8 cellular contexts compared by ENCODE assay signal in genomic region chr10:124091646-124092269, GRCh38. TPM values are rescaled to one million over a fixed set of nuclear protein-coding genes. Genes with fewer than 3 reads are reported as not detected.
DNase-seq lines count a peak whose midpoint lies in the region; ATAC-seq and TF ChIP-seq lines count a peak whose summit lies in the region.

No MANE protein-coding gene starts in this region.

- H3K4me3 ChIP-seq in kidney epithelial cell (ENCODE audit: low read depth, low read length) = peak overlapping the region; percentile 79

- peaks cover 89% of the 10 kb centered on the region for H3K27me3 Mint-ChIP-seq in activated naive CD4-positive, alpha-beta T cell treated with anti-CD3 and anti-CD28 coated beads, Interleukin-2, amount 10 ng/mL, durations not matched to agents 7 days and 5 days
- H3K27me3 Mint-ChIP-seq in brain = peaks cover 29% of the 10 kb centered on the region
- no peaks in the 10 kb centered on the region for H3K27me3 Mint-ChIP-seq in stimulated activated memory B cell treated with anti-CD40 and anti-IgM and Interleukin-4, amounts not matched to agents 10 μg/mL and 1 μg/mL and 100 μg/mL, for 72 hours

- H3K4me1 Mint-ChIP-seq in activated naive CD4-positive, alpha-beta T cell treated with anti-CD3 and anti-CD28 coated beads, Interleukin-2, amount 10 ng/mL, durations not matched to agents 7 days and 5 days = peaks cover 14% of the 10 kb centered on the region
- H3K4me1 Mint-ChIP-seq in brain = peaks cover 63% of the 10 kb centered on the region
- H3K4me1 Mint-ChIP-seq in stimulated activated memory B cell treated with anti-CD40 and anti-IgM and Interleukin-4, amounts not matched to agents 10 μg/mL and 1 μg/mL and 100 μg/mL, for 72 hours = peaks cover 64% of the 10 kb centered on the region

- H3K36me3 Mint-ChIP-seq in activated naive CD4-positive, alpha-beta T cell treated with anti-CD3 and anti-CD28 coated beads, Interleukin-2, amount 10 ng/mL, durations not matched to agents 7 days and 5 days = no peaks in the 10 kb centered on the region
- H3K36me3 Mint-ChIP-seq in brain = no peaks in the 10 kb centered on the region
- H3K36me3 Mint-ChIP-seq in stimulated activated memory B cell treated with anti-CD40 and anti-IgM and Interleukin-4, amounts not matched to agents 10 μg/mL and 1 μg/mL and 100 μg/mL, for 72 hours = no peaks in the 10 kb centered on the region

- CTCF ChIA-PET in activated naive CD4-positive, alpha-beta T cell treated with anti-CD3 and anti-CD28 coated beads, Interleukin-2, amount 10 ng/mL, durations not matched to agents 7 days and 5 days (lab: Charles Lee) = no interaction called here

- peak; percentile 17 for ATAC-seq in stimulated activated memory B cell treated with anti-CD40 and anti-IgM and Interleukin-4, amounts not matched to agents 10 μg/mL and 1 μg/mL and 100 μg/mL, for 72 hours

- no peaks in the 10 kb centered on the region for H3K9me3 Mint-ChIP-seq in activated naive CD4-positive, alpha-beta T cell treated with anti-CD3 and anti-CD28 coated beads, Interleukin-2, amount 10 ng/mL, durations not matched to agents 7 days and 5 days
- H3K9me3 Mint-ChIP-seq in brain = peaks cover 0 to 9% (median 0%) of the 10 kb centered on the region in 5 experiments
- H3K9me3 Mint-ChIP-seq in stimulated activated memory B cell treated with anti-CD40 and anti-IgM and Interleukin-4, amounts not matched to agents 10 μg/mL and 1 μg/mL and 100 μg/mL, for 72 hours = no peaks in the 10 kb centered on the region

- H3K27me3 ChIP-seq in kidney epithelial cell (ENCODE audit: control insufficient read depth, insufficient read depth, low read length) = no peaks in the 10 kb centered on the region

- no peak overlapping the region for H3K27ac Mint-ChIP-seq in activated naive CD4-positive, alpha-beta T cell treated with anti-CD3 and anti-CD28 coated beads, Interleukin-2, amount 10 ng/mL, durations not matched to agents 7 days and 5 days
- H3K27ac Mint-ChIP-seq in brain = peak overlapping the region in 2 of 5 experiments; percentile 85 to 94
- H3K27ac Mint-ChIP-seq in stimulated activated memory B cell treated with anti-CD40 and anti-IgM and Interleukin-4, amounts not matched to agents 10 μg/mL and 1 μg/mL and 100 μg/mL, for 72 hours = peak overlapping the region; percentile 88

- no peak for DNase-seq in activated naive CD4-positive, alpha-beta T cell treated with anti-CD3 and anti-CD28 coated beads, Interleukin-2, amount 10 ng/mL, durations not matched to agents 7 days and 5 days
- DNase-seq in activated naive CD4-positive, alpha-beta T cell treated with anti-CD3 and anti-CD28 coated beads, Interleukin-2, amount 50 U/mL, for 16 hours = no peak
- DNase-seq in kidney epithelial cell (ENCODE audit: low read depth) (no peak), GM19240 (ENCODE audit: insufficient read length, low spot score) (no peak), AML-193 (lab: John Stamatoyannopoulos, UW) (no peak), NCI-H2081 treated with DMSO at 0.1 percent for 48 hours (lab: John Stamatoyannopoulos, UW) (no peak)

- no peak for TF ChIP-seq CTCF in brain (conservative IDR thresholded peaks at IDR 0.05)
- no peak for TF ChIP-seq CTCF in kidney epithelial cell (IDR thresholded peaks at IDR 0.05; ENCODE audit: insufficient read depth, low read length, poor library complexity, severe bottlenecking)

- H3K36me3 ChIP-seq in kidney epithelial cell (ENCODE audit: control insufficient read depth, insufficient read depth, low read length) = no peaks in the 10 kb centered on the region

- peak overlapping the region; percentile 55 for H3K4me3 Mint-ChIP-seq in activated naive CD4-positive, alpha-beta T cell treated with anti-CD3 and anti-CD28 coated beads, Interleukin-2, amount 10 ng/mL, durations not matched to agents 7 days and 5 days
- peak overlapping the region; percentile 86 to 93 (median 92) for H3K4me3 Mint-ChIP-seq in brain
- H3K4me3 Mint-ChIP-seq in stimulated activated memory B cell treated with anti-CD40 and anti-IgM and Interleukin-4, amounts not matched to agents 10 μg/mL and 1 μg/mL and 100 μg/mL, for 72 hours = peak overlapping the region; percentile 92

RNA-seq across cellular contexts. Expression of gene CHST15, which starts 1.6 kb away (rescaled TPM):
- 6.0 TPM for polyA plus RNA-seq in brain (ENCODE audit: insufficient read depth, low read depth, low replicate concordance)
- 18.1 and 24.2 TPM in 2 replicates for total RNA-seq in kidney epithelial cell
